In the genomic region with DNA sequence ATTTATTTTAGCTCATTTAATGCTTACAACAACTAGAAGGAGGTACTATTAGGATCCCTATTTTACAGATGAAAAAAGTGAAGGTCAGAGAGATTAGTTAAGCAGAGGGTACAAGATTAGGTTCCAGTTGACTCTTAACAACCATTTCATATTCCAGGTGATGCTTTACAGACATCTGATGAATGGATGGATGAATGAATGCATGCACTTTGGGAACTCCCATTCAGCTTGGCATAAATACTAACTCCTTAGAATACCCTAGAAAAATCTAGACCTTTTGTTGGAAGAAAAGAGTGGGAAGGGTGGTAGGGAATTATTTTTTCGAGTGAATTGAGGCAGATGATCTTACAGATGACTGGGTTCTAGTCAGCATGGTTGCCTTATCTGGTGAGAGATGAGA, we compare ENCODE assay signal across 7 cellular contexts. TPM values are rescaled to one million over a fixed set of nuclear protein-coding genes. Genes with fewer than 3 reads are reported as not detected.
DNase-seq lines count a peak whose midpoint lies in the region; ATAC-seq lines count a peak whose summit lies in the region.

No MANE protein-coding gene starts in this region.

- H3K36me3 ChIP-seq in HUES6 (ENCODE audit: control insufficient read depth, insufficient read depth, low read length) (peaks cover 22% of the 10 kb centered on the region), iPS-20b (ENCODE audit: insufficient read depth, low read depth, low read length) (peaks cover 22% of the 10 kb centered on the region)

- intact Hi-C loops in activated CD4-positive, alpha-beta memory T cell treated with anti-CD3 and anti-CD28 coated beads for 36 hours (cut with micrococcal nuclease), result no loop called here

- no peaks in the 10 kb centered on the region for H3K9me3 ChIP-seq in HUES6 (ENCODE audit: control insufficient read depth, insufficient read depth, low read depth, low read length)
- H3K9me3 ChIP-seq in iPS-20b (ENCODE audit: insufficient read depth, low read depth, low read length), result no peaks in the 10 kb centered on the region; the same call in 1 of the 2 replicates

- peak overlapping the region; percentile 95 for H3K4me3 ChIP-seq in HUES6 (ENCODE audit: low read depth, low read length)
- H3K4me3 ChIP-seq in iPS-20b (ENCODE audit: low read length), result peak overlapping the region; percentile 99

- H3K4me1 Mint-ChIP-seq in activated CD4-positive, alpha-beta memory T cell treated with anti-CD3 and anti-CD28 coated beads for 36 hours (ENCODE audit: low read depth), result peaks cover 41% of the 10 kb centered on the region
- peaks cover 46% of the 10 kb centered on the region for H3K4me1 Mint-ChIP-seq in stimulated activated effector memory CD8-positive, alpha-beta T cell treated with anti-CD3 and anti-CD28 coated beads, Interleukin-12 subunit alpha, Interleukin-12 subunit beta, amount 100 ng/mL, for 72 hours

- H3K4me3 Mint-ChIP-seq in activated CD4-positive, alpha-beta memory T cell treated with anti-CD3 and anti-CD28 coated beads for 36 hours, result peak overlapping the region; percentile 100
- H3K4me3 Mint-ChIP-seq in stimulated activated effector memory CD8-positive, alpha-beta T cell treated with anti-CD3 and anti-CD28 coated beads, Interleukin-12 subunit alpha, Interleukin-12 subunit beta, amount 100 ng/mL, for 72 hours, result peak overlapping the region; percentile 98

- H3K4me1 ChIP-seq in HUES6 (ENCODE audit: control insufficient read depth, insufficient read depth, low read length) (peaks cover 12% of the 10 kb centered on the region), iPS-20b (ENCODE audit: insufficient read depth, low read length) (peaks cover 13% of the 10 kb centered on the region; the same call in 1 of the 2 replicates)

- peaks cover 7% of the 10 kb centered on the region for H3K9me3 Mint-ChIP-seq in activated CD4-positive, alpha-beta memory T cell treated with anti-CD3 and anti-CD28 coated beads for 36 hours
- peaks cover 4% of the 10 kb centered on the region for H3K9me3 Mint-ChIP-seq in stimulated activated effector memory CD8-positive, alpha-beta T cell treated with anti-CD3 and anti-CD28 coated beads, Interleukin-12 subunit alpha, Interleukin-12 subunit beta, amount 100 ng/mL, for 72 hours

- no peak for DNase-seq in activated CD4-positive, alpha-beta memory T cell treated with anti-CD3 and anti-CD28 coated beads for 36 hours
- no peak for DNase-seq in stimulated activated effector memory CD8-positive, alpha-beta T cell treated with anti-CD3 and anti-CD28 coated beads, Interleukin-12 subunit alpha, Interleukin-12 subunit beta, amount 100 ng/mL, for 72 hours (ENCODE audit: low spot score in 2 of 2)
- DNase-seq in HuH-7 (ENCODE audit: low spot score) (no peak), NCI-H128 (lab: John Stamatoyannopoulos, UW; ENCODE audit: unreplicated experiment) (no peak)

- POLR2A ChIA-PET in activated CD4-positive, alpha-beta memory T cell treated with anti-CD3 and anti-CD28 coated beads for 36 hours (lab: Charles Lee), result interaction anchor here (0.7 to 1.5 kb wide), 2 partner anchors 40 to 154 kb away, joined by 3 to 6 read pairs; no protein-coding TSS in a partner anchor

- peaks cover 37% of the 10 kb centered on the region for H3K36me3 Mint-ChIP-seq in activated CD4-positive, alpha-beta memory T cell treated with anti-CD3 and anti-CD28 coated beads for 36 hours
- H3K36me3 Mint-ChIP-seq in stimulated activated effector memory CD8-positive, alpha-beta T cell treated with anti-CD3 and anti-CD28 coated beads, Interleukin-12 subunit alpha, Interleukin-12 subunit beta, amount 100 ng/mL, for 72 hours, result peaks cover 39% of the 10 kb centered on the region

- peaks cover 15% of the 10 kb centered on the region for H3K27me3 Mint-ChIP-seq in activated CD4-positive, alpha-beta memory T cell treated with anti-CD3 and anti-CD28 coated beads for 36 hours

- no peak for ATAC-seq in stimulated activated effector memory CD8-positive, alpha-beta T cell treated with anti-CD3 and anti-CD28 coated beads, Interleukin-12 subunit alpha, Interleukin-12 subunit beta, amount 100 ng/mL, for 72 hours
- ATAC-seq in HG03460 (IDR thresholded peaks at IDR 0.05; ENCODE audit: unreplicated experiment), result no peak

- CTCF ChIA-PET in activated CD4-positive, alpha-beta memory T cell treated with anti-CD3 and anti-CD28 coated beads for 36 hours (lab: Charles Lee), result no interaction called here

- H3K27me3 ChIP-seq in HUES6 (ENCODE audit: control insufficient read depth, insufficient read depth, low read length), result peaks cover 10% of the 10 kb centered on the region
- peaks cover 31% of the 10 kb centered on the region for H3K27me3 ChIP-seq in iPS-20b (ENCODE audit: insufficient read depth, low read length)

- H3K9ac ChIP-seq in HUES6 (ENCODE audit: low read length) (no peak overlapping the region), iPS-20b (ENCODE audit: low read depth, low read length) (peak overlapping the region; percentile 71; the same call in 1 of the 2 replicates)

- peak overlapping the region; percentile 75 for H3K27ac ChIP-seq in HUES6 (ENCODE audit: low read depth, low read length)
- H3K27ac ChIP-seq in iPS-20b (ENCODE audit: low read length), result peak overlapping the region; percentile 69

- H3K27ac Mint-ChIP-seq in activated CD4-positive, alpha-beta memory T cell treated with anti-CD3 and anti-CD28 coated beads for 36 hours, result peak overlapping the region; percentile 99
- H3K27ac Mint-ChIP-seq in stimulated activated effector memory CD8-positive, alpha-beta T cell treated with anti-CD3 and anti-CD28 coated beads, Interleukin-12 subunit alpha, Interleukin-12 subunit beta, amount 100 ng/mL, for 72 hours, result peak overlapping the region; percentile 99

RNA-seq across cellular contexts. Expression of gene SNRPB2, which starts 0.7 kb away (rescaled TPM):
- 100 to 1,000 TPM; 109 to 110 TPM for total RNA-seq in activated CD4-positive, alpha-beta memory T cell treated with anti-CD3 and anti-CD28 coated beads for 36 hours

RNA-seq across cellular contexts. Expression of gene OTOR, which starts 19.1 kb away (rescaled TPM):
- not detected for total RNA-seq in activated CD4-positive, alpha-beta memory T cell treated with anti-CD3 and anti-CD28 coated beads for 36 hours
